In genomic region chr5:140565024-140565779, GRCh38 we compare ENCODE assay signal across 8 cellular contexts. TPM values are rescaled to one million over a fixed set of nuclear protein-coding genes. Genes with fewer than 3 reads are reported as not detected.
A peak's percentile ranks its signal among the peaks of the same experiment; 100 is the strongest.
DNase-seq lines count a peak whose midpoint lies in the region; ATAC-seq and TF ChIP-seq lines count a peak whose summit lies in the region.

No MANE protein-coding gene starts in this region.

- peaks cover 38% of the 10 kb centered on the region for H3K4me1 Mint-ChIP-seq in T-helper 2 cell treated with Interferon-gamma antibody and Interleukin-4, amounts not matched to agents 5 μg/mL and 100 μg/mL, for 36 hours (ENCODE audit: low read depth)

- ATAC-seq in PC-3 = no peak
- ATAC-seq in HG03457 (IDR thresholded peaks at IDR 0.05; ENCODE audit: unreplicated experiment) = no peak
- no peak for ATAC-seq in HG03139 (IDR thresholded peaks at IDR 0.05; ENCODE audit: unreplicated experiment)

- TF ChIP-seq CTCF in PC-3 (conservative IDR thresholded peaks at IDR 0.05; ENCODE audit: low read depth, low read length) = no peak

- H3F3A ChIP-seq in PC-3 (ENCODE audit: low read length, unreplicated experiment) = no peaks in the 10 kb centered on the region

- H3K9ac ChIP-seq in PC-3 (ENCODE audit: low read length) = peak overlapping the region; percentile 92

- H3K4me3 Mint-ChIP-seq in T-helper 2 cell treated with Interferon-gamma antibody and Interleukin-4, amounts not matched to agents 5 μg/mL and 100 μg/mL, for 36 hours = peak overlapping the region; percentile 92

- H3K27ac ChIP-seq in PC-3 (ENCODE audit: low read length) (peak overlapping the region; percentile 64), esophagus (ENCODE audit: low read depth in 2 of 2, low read length in 1 of 2) (peak overlapping the region; percentile 92 to 94)

- no peaks in the 10 kb centered on the region for H3K27me3 Mint-ChIP-seq in T-helper 2 cell treated with Interferon-gamma antibody and Interleukin-4, amounts not matched to agents 5 μg/mL and 100 μg/mL, for 36 hours (ENCODE audit: low read depth)

- no peaks in the 10 kb centered on the region for H3K9me3 ChIP-seq in PC-3 (ENCODE audit: low read length)
- H3K9me3 ChIP-seq in esophagus (ENCODE audit: control insufficient read depth in 2 of 2, insufficient read depth in 1 of 2, low read depth in 1 of 2, low read length in 1 of 2) = no peaks in the 10 kb centered on the region

- H3K27ac Mint-ChIP-seq in T-helper 2 cell treated with Interferon-gamma antibody and Interleukin-4, amounts not matched to agents 5 μg/mL and 100 μg/mL, for 36 hours = peak overlapping the region; percentile 92

- peaks cover 36% of the 10 kb centered on the region for H3K79me2 ChIP-seq in PC-3 (ENCODE audit: low read length)

- intact Hi-C loops in PC-3 (cut with micrococcal nuclease) = loop anchor here (2.0 kb wide), 1 partner anchor 74 kb away; the partner anchor contains the start of gene TMCO6

- H3K36me3 Mint-ChIP-seq in T-helper 2 cell treated with Interferon-gamma antibody and Interleukin-4, amounts not matched to agents 5 μg/mL and 100 μg/mL, for 36 hours (ENCODE audit: low read depth) = peaks cover 34% of the 10 kb centered on the region

- H2AFZ ChIP-seq in PC-3 (ENCODE audit: low read length) = peak overlapping the region; percentile 81

- TSS peak; percentile 64 for BruUV-seq in PC-3 (replicated peaks; lab: Mats Ljungman, UMichigan)

- peak overlapping the region; percentile 94 for H3K4me2 ChIP-seq in PC-3 (ENCODE audit: low read length)

- H3K4me1 ChIP-seq in PC-3 (ENCODE audit: insufficient read depth, low read length) = peaks cover 21% of the 10 kb centered on the region
- peaks cover 4 to 20% of the 10 kb centered on the region in 2 donors for H3K4me1 ChIP-seq in esophagus (ENCODE audit: control insufficient read depth in 2 of 2, insufficient read depth in 2 of 2, low read length in 1 of 2)

- H3K4me3 ChIP-seq in PC-3 (ENCODE audit: low read length) (peak overlapping the region; percentile 82), esophagus (ENCODE audit: low read depth in 1 of 2, low read length in 2 of 2) (peak overlapping the region; percentile 73 to 78)

- H3K36me3 ChIP-seq in PC-3 (ENCODE audit: low read depth, low read length) (peaks cover 13% of the 10 kb centered on the region; the same call in 1 of the 2 replicates), esophagus (ENCODE audit: control insufficient read depth in 2 of 2, insufficient read depth in 2 of 2, low read length in 1 of 2) (peaks cover 22 to 34% of the 10 kb centered on the region in 2 donors)

- H4K20me1 ChIP-seq in PC-3 (ENCODE audit: low read length) = no peaks in the 10 kb centered on the region

- DNase-seq in T-helper 2 cell treated with Interferon-gamma antibody and Interleukin-4, amounts not matched to agents 5 μg/mL and 100 μg/mL, for 36 hours (ENCODE audit: low spot score) = no peak
- DNase-seq in T-helper 2 cell = no peak
- peak; percentile 35 for DNase-seq in PC-3
- DNase-seq in pons (ENCODE audit: low spot score) = peak; percentile 39
- no peak for DNase-seq in COR-L47 (lab: John Stamatoyannopoulos, UW)

- H3K9me2 ChIP-seq in PC-3 (replicated peaks; ENCODE audit: low read length) = no peaks in the 10 kb centered on the region

- H3K27me3 ChIP-seq in PC-3 (ENCODE audit: low read length) = no peaks in the 10 kb centered on the region
- no peaks in the 10 kb centered on the region for H3K27me3 ChIP-seq in esophagus (ENCODE audit: control insufficient read depth in 1 of 2, insufficient read depth in 2 of 2, low read length in 2 of 2)

- H3K9me3 Mint-ChIP-seq in T-helper 2 cell treated with Interferon-gamma antibody and Interleukin-4, amounts not matched to agents 5 μg/mL and 100 μg/mL, for 36 hours = no peaks in the 10 kb centered on the region

- CTCF ChIA-PET in PC-3 (lab: Charles Lee) = interaction anchor here (1.0 kb wide), 1 partner anchor 219 kb away, joined by 3 read pairs; the partner anchor contains the start of gene HBEGF

- POLR2A ChIA-PET in PC-3 (lab: Charles Lee; ENCODE audit: unreplicated experiment) = interaction anchor here (0.5 kb wide), 1 partner anchor 15 kb away, joined by 4 read pairs; no protein-coding TSS in a partner anchor

- 4 to 6% methylated on average over 13 of the region's 13 CpGs for WGBS in esophagus, 2 donors

RNA-seq across cellular contexts. Expression of gene SLC35A4, which starts 0.6 kb away (rescaled TPM):
- total RNA-seq in PC-3 (2014; rRNA removed) = 25.0 and 29.1 TPM in 2 replicates
- 10 to 100 TPM; 26.2 to 42.3 TPM for polyA plus RNA-seq in esophagus

RNA-seq across cellular contexts. Expression of gene APBB3, which starts 0.8 kb away (rescaled TPM):
- total RNA-seq in PC-3 (2014; rRNA removed) = 11.4 and 13.6 TPM in 2 replicates
- polyA plus RNA-seq in esophagus = 10 to 100 TPM; 10.9 to 20.7 TPM

RNA-seq across cellular contexts. Expression of gene SRA1, which starts 7.9 kb away (rescaled TPM):
- 48.6 and 55.8 TPM in 2 replicates for total RNA-seq in PC-3 (2014; rRNA removed)
- 10 to 100 TPM; 23.1 to 23.7 TPM for polyA plus RNA-seq in esophagus

RNA-seq across cellular contexts. Expression of gene EIF4EBP3, which starts 17.7 kb away (rescaled TPM):
- total RNA-seq in PC-3 (2014; rRNA removed) = not detected in 2 replicates
- 10 to 100 TPM; 27.6 to 38.2 TPM for polyA plus RNA-seq in esophagus

Comparison
In these comparisons a context has a peak if more than half of its experiments do, and no peak if none do; other contexts are left out.
1. DNase-seq: peak in PC-3 (single experiment) and pons (single experiment); none in T-helper 2 cell treated with Interferon-gamma antibody and Interleukin-4, amounts not matched to agents 5 μg/mL and 100 μg/mL, for 36 hours (single experiment), T-helper 2 cell (0 of 5) and COR-L47 (single experiment).